ENCODE assay signal across 1 cellular context in the genomic region with DNA sequence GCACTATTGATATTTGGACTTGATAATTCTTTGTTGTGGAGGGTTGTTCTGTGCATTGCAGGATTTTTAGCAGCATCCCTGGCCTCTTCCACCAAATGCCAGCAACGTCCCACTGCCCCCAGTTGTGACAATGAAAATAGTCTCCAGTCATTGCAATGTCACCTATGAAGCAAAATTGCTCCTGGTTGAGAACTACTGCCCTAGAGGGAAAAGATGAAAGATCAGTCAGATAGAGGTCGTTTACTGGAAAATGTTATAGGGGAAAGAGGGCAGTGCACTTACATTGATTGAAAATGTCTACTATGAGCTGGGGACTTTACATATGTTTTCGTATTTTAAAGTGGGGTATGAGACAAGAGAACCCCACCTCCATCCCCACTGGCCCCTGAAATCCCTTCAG.
TF ChIP-seq lines count a peak whose summit lies in the region.

No MANE protein-coding gene starts in this region.

TF ChIP-seq in HepG2, 621 proteins besides CTCF, POLR2A, EP300 and RAD21 (continued from another document):
- no peak for TF ChIP-seq HNRNPLL (IDR thresholded peaks at IDR 0.05; ENCODE audit: low read depth, low read length, poor library complexity, severe bottlenecking)
- peak; percentile 7 for TF ChIP-seq HMG20A (CRISPR knock-in tag; IDR thresholded peaks at IDR 0.05; ENCODE audit: borderline replicate concordance)
